9 cellular contexts compared by ENCODE assay signal in genomic region chr3:186788482-186789370, GRCh38. TPM values are rescaled to one million over a fixed set of nuclear protein-coding genes. Genes with fewer than 3 reads are reported as not detected.
DNase-seq lines count a peak whose midpoint lies in the region; ATAC-seq and TF ChIP-seq lines count a peak whose summit lies in the region.
"Had no signal": no experiment of that assay in that cellular context is flagged by ENCODE, and none has a peak within 500 bp of the region (broad histone marks: within the 10 kb centered on the region; RNA-seq: fewer than 3 reads in every experiment).

No MANE protein-coding gene starts in this region.

- BruUV-seq in OCI-LY7 (replicated peaks; lab: Mats Ljungman, UMichigan) = no TSS peak

- H3K9me3 ChIP-seq in DND-41 (ENCODE audit: insufficient read depth, low read length, severe bottlenecking) (no peaks in the 10 kb centered on the region), OCI-LY7 (ENCODE audit: low read length) (no peaks in the 10 kb centered on the region)
- H3K9me3 ChIP-seq: uterus had no signal

- H3K27ac ChIP-seq in 22Rv1 (peak overlapping the region; percentile 97; the same call in 1 of the 2 replicates), DND-41 (ENCODE audit: low read length) (no peak overlapping the region), OCI-LY7 (ENCODE audit: low read depth, low read length, poor library complexity, severe bottlenecking) (peak overlapping the region; percentile 99)
- H3K27ac ChIP-seq: uterus had no signal

- H3K36me3 Mint-ChIP-seq in endothelial cell (ENCODE audit: low read depth, unreplicated experiment) = peaks cover 59% of the 10 kb centered on the region

- H4K20me1 ChIP-seq in DND-41 (ENCODE audit: insufficient read depth, low read length) (peaks cover 62% of the 10 kb centered on the region), OCI-LY7 (ENCODE audit: insufficient read depth, low read length) (peaks cover 43% of the 10 kb centered on the region)

- DNase-seq in DND-41 (no peak), OCI-LY7 (ENCODE audit: low spot score) (no peak), endothelial cell (ENCODE audit: low spot score) (no peak), anterior cingulate cortex (lab: John Stamatoyannopoulos, UW) (no peak), NCI-H1436 treated with DMSO at 0.1 percent for 48 hours (lab: John Stamatoyannopoulos, UW) (no peak)
- no peak for DNase-seq in stimulated activated CD4-positive, alpha-beta T cell treated with anti-CD3 and anti-CD28 coated beads, Interleukin-12 subunit alpha, Interleukin-12 subunit beta, amount 100 ng/mL, for 4 hours
- DNase-seq: uterus had no signal

- ATAC-seq in DND-41 (ENCODE audit: insufficient read depth, low read depth) (no peak), HG03135 (IDR thresholded peaks at IDR 0.05; ENCODE audit: unreplicated experiment) (no peak)

- intact Hi-C loops in OCI-LY7 (cut with micrococcal nuclease; ENCODE audit: unreplicated experiment) = loop anchor here (5.0 kb wide), 1 partner anchor 144 kb away; the partner anchor contains the start of gene ST6GAL1

- H3K36me3 ChIP-seq in DND-41 (ENCODE audit: insufficient read depth, low read length) = peaks cover 89% of the 10 kb centered on the region
- peaks cover 99% of the 10 kb centered on the region for H3K36me3 ChIP-seq in OCI-LY7 (ENCODE audit: insufficient read depth, low read length)
- H3K36me3 ChIP-seq: uterus had no signal

- no peak overlapping the region for H3K9ac ChIP-seq in DND-41 (ENCODE audit: low read depth, low read length)

- H3K27me3 Mint-ChIP-seq in endothelial cell (ENCODE audit: unreplicated experiment) = peaks cover 6% of the 10 kb centered on the region

- no peak for TF ChIP-seq CTCF in 22Rv1 (IDR thresholded peaks at IDR 0.05)
- TF ChIP-seq CTCF in DND-41 (IDR thresholded peaks at IDR 0.05; ENCODE audit: borderline replicate concordance, extremely low read depth, low read length, poor library complexity, severe bottlenecking) = no peak
- no peak for TF ChIP-seq CTCF in OCI-LY7 (conservative IDR thresholded peaks at IDR 0.05; ENCODE audit: low read length)
- TF ChIP-seq CTCF in endothelial cell (IDR thresholded peaks at IDR 0.05; ENCODE audit: unreplicated experiment) = no peak

- no peaks in the 10 kb centered on the region for H3K27me3 ChIP-seq in DND-41 (ENCODE audit: insufficient read depth, low read length, poor library complexity)
- H3K27me3 ChIP-seq: uterus had no signal

- H3K9me3 Mint-ChIP-seq in endothelial cell (ENCODE audit: unreplicated experiment) = no peaks in the 10 kb centered on the region

- H2AFZ ChIP-seq in DND-41 (ENCODE audit: low read depth, low read length) = no peak overlapping the region
- H2AFZ ChIP-seq in OCI-LY7 (ENCODE audit: low read length) = no peak overlapping the region

- POLR2A ChIA-PET in OCI-LY7 (lab: Charles Lee) = interaction anchor here (1.4 to 2.3 kb wide), 2 partner anchors 16 to 17 kb away, joined by 6 read pairs; no protein-coding TSS in a partner anchor

- H3K4me3 ChIP-seq in DND-41 (ENCODE audit: low read depth in 1 of 2, low read length in 2 of 2) (no peak overlapping the region; a peak in 1 of 4 replicates), OCI-LY7 (ENCODE audit: low read depth, low read length, poor library complexity, severe bottlenecking) (peak overlapping the region; percentile 98)
- H3K4me3 ChIP-seq: uterus had no signal

- peaks cover 55% of the 10 kb centered on the region for H3K79me2 ChIP-seq in DND-41 (ENCODE audit: insufficient read depth, low read length)
- H3K79me2 ChIP-seq in OCI-LY7 (ENCODE audit: insufficient read depth, low read depth, low read length) = peaks cover 54% of the 10 kb centered on the region

- no peaks in the 10 kb centered on the region for H3K9me2 ChIP-seq in OCI-LY7 (ENCODE audit: insufficient read depth, low read length)

- peak overlapping the region; percentile 69 for H3K4me3 Mint-ChIP-seq in endothelial cell (ENCODE audit: unreplicated experiment)

- no peak overlapping the region for H3K27ac Mint-ChIP-seq in endothelial cell (ENCODE audit: unreplicated experiment)

- H3K4me2 ChIP-seq in DND-41 (ENCODE audit: insufficient read depth, low read length) (peak overlapping the region; percentile 78; the same call in 1 of the 2 replicates), OCI-LY7 (ENCODE audit: low read length) (peak overlapping the region; percentile 98)

- CTCF ChIA-PET in OCI-LY7 (lab: Charles Lee; ENCODE audit: unreplicated experiment) = no interaction called here

- peaks cover 37% of the 10 kb centered on the region for H3K4me1 Mint-ChIP-seq in endothelial cell (ENCODE audit: unreplicated experiment)

- H3K4me1 ChIP-seq in DND-41 (ENCODE audit: insufficient read depth, low read length) (peaks cover 36% of the 10 kb centered on the region), OCI-LY7 (ENCODE audit: insufficient read depth, low read length, poor library complexity, severe bottlenecking) (peaks cover 42% of the 10 kb centered on the region)

RNA-seq across cellular contexts. Expression of gene EIF4A2, which starts 5.3 kb away (rescaled TPM):
- total RNA-seq in OCI-LY7 (2014; rRNA removed; shearing (Covaris generic)) = 506 and 596 TPM in 2 replicates
- total RNA-seq in OCI-LY7 (2022) = 425 and 437 TPM in 2 replicates
- 260 TPM for total RNA-seq in endothelial cell (ENCODE audit: unreplicated experiment)

RNA-seq across cellular contexts. Expression of gene RFC4, which starts 17.6 kb away (rescaled TPM):
- 114 and 137 TPM in 2 replicates for total RNA-seq in OCI-LY7 (2014; rRNA removed; shearing (Covaris generic))
- 118 and 126 TPM in 2 replicates for total RNA-seq in OCI-LY7 (2022)
- 30.2 TPM for total RNA-seq in endothelial cell (ENCODE audit: unreplicated experiment)

RNA-seq across cellular contexts. Expression of gene ADIPOQ, which starts 53.8 kb away (rescaled TPM):
- total RNA-seq in OCI-LY7 (2014; rRNA removed; shearing (Covaris generic)) = not detected in 2 replicates
- total RNA-seq in OCI-LY7 (2022) (not detected in 2 replicates), endothelial cell (ENCODE audit: unreplicated experiment) (not detected)
- total RNA-seq: uterus had no signal
